ENCODE assay signal across 1 cellular context in genomic region chr3:179451335-179452165, GRCh38.
TF ChIP-seq lines count a peak whose summit lies in the region.

TSS of gene GNB4 (minus strand) at chr3:179451470. CDS start at chr3:179426200, 25,270 bp downstream.

TF ChIP-seq in K562, 482 proteins besides CTCF, POLR2A, EP300 and RAD21 (continued from another document and continues in another):
- TF ChIP-seq CTCFL (IDR thresholded peaks at IDR 0.05; ENCODE audit: borderline replicate concordance, insufficient read depth, low read depth, low read length, poor library complexity, severe bottlenecking) = no peak
- TF ChIP-seq EP400 (IDR thresholded peaks at IDR 0.05) = no peak
- no peak for TF ChIP-seq THRAP3 (IDR thresholded peaks at IDR 0.05; ENCODE audit: borderline replicate concordance)
- TF ChIP-seq TCF15 (CRISPR knock-in tag; IDR thresholded peaks at IDR 0.05) = no peak
- TF ChIP-seq ZNF512 (tag; IDR thresholded peaks at IDR 0.05) = no peak
- TF ChIP-seq GABPB1 (CRISPR knock-in tag; IDR thresholded peaks at IDR 0.05) = peak; percentile 44; the same call in 1 of the 2 replicates
- 0 out of 2 replicates have a peak, but pooled peaks have one; percentile 19 for TF ChIP-seq HDAC8 (tag; IDR thresholded peaks at IDR 0.05)
- no peak for TF ChIP-seq MED1 (CRISPR knock-in tag; IDR thresholded peaks at IDR 0.05; ENCODE audit: borderline replicate concordance)
- TF ChIP-seq SIN3A (IDR thresholded peaks at IDR 0.05; ENCODE audit: borderline replicate concordance in 2 of 2, control insufficient read depth in 1 of 2, low read depth in 2 of 2, low read length in 2 of 2) = peak; percentile 9 to 24; a peak in 1 of 4 replicates
- peak; percentile 41 to 87; a peak in 2 of 4 replicates for TF ChIP-seq NONO (IDR thresholded peaks at IDR 0.05; ENCODE audit: low read depth in 2 of 2, low read length in 1 of 2)
- no peak for TF ChIP-seq HNRNPK (IDR thresholded peaks at IDR 0.05; ENCODE audit: low read depth, low read length, poor library complexity, severe bottlenecking)
- TF ChIP-seq NRF1 (conservative IDR thresholded peaks at IDR 0.05 in 1 of 2, IDR thresholded peaks at IDR 0.05 in 1 of 2) = peak; percentile 68 to 77
- no peak for TF ChIP-seq TSC22D4 (tag; IDR thresholded peaks at IDR 0.05)
- no peak for TF ChIP-seq KLF13 (tag; IDR thresholded peaks at IDR 0.05; ENCODE audit: borderline replicate concordance, low read depth)
- TF ChIP-seq MGA (IDR thresholded peaks at IDR 0.05) = peak; percentile 81
- TF ChIP-seq IRF2 (CRISPR knock-in tag; IDR thresholded peaks at IDR 0.05) = peak; percentile 88; the same call in 1 of the 2 replicates
- peak; percentile 88 for TF ChIP-seq CCNT2 (IDR thresholded peaks at IDR 0.05; ENCODE audit: borderline replicate concordance, extremely low read depth, insufficient read length, low read depth, low read length)
- no peak for TF ChIP-seq CAMTA2 (CRISPR knock-in tag; conservative IDR thresholded peaks at IDR 0.05)
- TF ChIP-seq NFXL1 (CRISPR knock-in tag; IDR thresholded peaks at IDR 0.05) = no peak
- 0 out of 2 replicates have a peak, but pooled peaks have one; percentile 25 for TF ChIP-seq ZNF449 (CRISPR knock-in tag; IDR thresholded peaks at IDR 0.05)
- peak; percentile 56; the same call in 1 of the 2 replicates for TF ChIP-seq ZBTB7A (IDR thresholded peaks at IDR 0.05; ENCODE audit: borderline replicate concordance, control insufficient read depth, low read depth, low read length)
- 0 out of 4 replicates have a peak, but pooled peaks of 1 of the 2 experiments have one; percentile 26 for TF ChIP-seq FOXA3 (CRISPR knock-in tag; conservative IDR thresholded peaks at IDR 0.05 in 1 of 2, IDR thresholded peaks at IDR 0.05 in 1 of 2)
- no peak for TF ChIP-seq ZNF584 (CRISPR knock-in tag; IDR thresholded peaks at IDR 0.05; ENCODE audit: low read depth)
- TF ChIP-seq HIVEP1 (CRISPR knock-in tag; IDR thresholded peaks at IDR 0.05) = no peak
- peak; percentile 22; the same call in 1 of the 2 replicates for TF ChIP-seq ZNF143 (CRISPR knock-in tag; IDR thresholded peaks at IDR 0.05)
- no peak for TF ChIP-seq ZNF134 (CRISPR knock-in tag; conservative IDR thresholded peaks at IDR 0.05)
- TF ChIP-seq PATZ1 (CRISPR knock-in tag; IDR thresholded peaks at IDR 0.05; ENCODE audit: borderline replicate concordance) = no peak
- TF ChIP-seq SP1 (CRISPR knock-in tag; IDR thresholded peaks at IDR 0.05) = peak; percentile 24; the same call in 1 of the 2 replicates
- peak; percentile 99 for TF ChIP-seq L3MBTL2 (IDR thresholded peaks at IDR 0.05)
- TF ChIP-seq ZMIZ1 (IDR thresholded peaks at IDR 0.05; ENCODE audit: low read depth in 2 of 2, low read length in 2 of 2) = no peak
- no peak for TF ChIP-seq ARHGAP35 (IDR thresholded peaks at IDR 0.05; ENCODE audit: partially characterized antibody)
- no peak for TF ChIP-seq CREB3 (tag; conservative IDR thresholded peaks at IDR 0.05; ENCODE audit: low read depth)
